Comparison of ENCODE assay signal across 20 cellular contexts in genomic region chr18:79568543-79569205, GRCh38.
DNase-seq lines count a peak whose midpoint lies in the region; ATAC-seq and TF ChIP-seq lines count a peak whose summit lies in the region.
"Had no signal": no experiment of that assay in that cellular context is flagged by ENCODE, and none has a peak within 500 bp of the region (broad histone marks: within the 10 kb centered on the region; RNA-seq: fewer than 3 reads in every experiment).

No MANE protein-coding gene starts in this region.

- CTCF ChIA-PET in RWPE1 (lab: Yijun Ruan, JAX): interaction anchor here (0.7 to 1.0 kb wide), 2 partner anchors 15 to 45 kb away, joined by 3 read pairs; no protein-coding TSS in a partner anchor
- CTCF ChIA-PET in activated naive CD4-positive, alpha-beta T cell treated with anti-CD3 and anti-CD28 coated beads for 36 hours (lab: Charles Lee): no interaction called here

- intact Hi-C loops in CD14-positive monocyte (cut with micrococcal nuclease) (no loop called here), left colon (cut with DNase I, micrococcal nuclease) (no loop called here)
- intact Hi-C loops in activated naive CD4-positive, alpha-beta T cell treated with anti-CD3 and anti-CD28 coated beads for 36 hours (cut with micrococcal nuclease): no loop called here

- peak overlapping the region; percentile 8 for H4K91ac ChIP-seq in trophoblast cell (ENCODE audit: low read depth, low read length)

- no peak overlapping the region for H3K27ac Mint-ChIP-seq in CD14-positive monocyte
- H3K27ac Mint-ChIP-seq in activated naive CD4-positive, alpha-beta T cell treated with anti-CD3 and anti-CD28 coated beads for 36 hours: no peak overlapping the region
- H3K27ac Mint-ChIP-seq: T-helper 2 cell treated with Interferon-gamma antibody and Interleukin-4, amounts not matched to agents 5 μg/mL and 100 μg/mL, for 36 hours had no signal

- no peaks in the 10 kb centered on the region for H3K4me1 Mint-ChIP-seq in CD14-positive monocyte
- H3K4me1 Mint-ChIP-seq in activated naive CD4-positive, alpha-beta T cell treated with anti-CD3 and anti-CD28 coated beads for 36 hours (ENCODE audit: low read depth): peaks cover 6% of the 10 kb centered on the region

- no peak for TF ChIP-seq CTCF in CD14-positive monocyte (IDR thresholded peaks at IDR 0.05)
- TF ChIP-seq CTCF in RWPE1 (conservative IDR thresholded peaks at IDR 0.05; ENCODE audit: low read depth): no peak

- H2AFZ ChIP-seq in trophoblast cell (ENCODE audit: insufficient read depth, low read length, poor library complexity): no peak overlapping the region

- H3K36me3 ChIP-seq in trophoblast cell (ENCODE audit: control insufficient read depth in 1 of 2, insufficient read depth in 2 of 2, low read length in 2 of 2): no peaks in the 10 kb centered on the region
- H3K36me3 ChIP-seq: breast epithelium, vagina had no signal

- peaks cover 3 to 6% (median 5%) of the 10 kb centered on the region in 3 donors for H3K27me3 Mint-ChIP-seq in CD14-positive monocyte (ENCODE audit: low read depth in 3 of 3)
- no peaks in the 10 kb centered on the region for H3K27me3 Mint-ChIP-seq in activated naive CD4-positive, alpha-beta T cell treated with anti-CD3 and anti-CD28 coated beads for 36 hours (ENCODE audit: low read depth)

- POLR2A ChIA-PET in RWPE1 (lab: Yijun Ruan, JAX; ENCODE audit: low non-redundant PET): no interaction called here

- H3K4me3 ChIP-seq in trophoblast cell (ENCODE audit: low read depth, low read length): no peak overlapping the region
- H3K4me3 ChIP-seq: SK-N-MC had no signal

- H3K79me1 ChIP-seq in trophoblast cell (ENCODE audit: low read length): peaks cover 6% of the 10 kb centered on the region

- peaks cover 19% of the 10 kb centered on the region for H3K9me3 ChIP-seq in trophoblast cell (ENCODE audit: insufficient read depth, low read depth, low read length)
- H3K9me3 ChIP-seq: vagina had no signal

- ATAC-seq in left colon: no peak
- no peak for ATAC-seq in GM21515 (IDR thresholded peaks at IDR 0.05; ENCODE audit: unreplicated experiment)

- no peaks in the 10 kb centered on the region for H3K36me3 Mint-ChIP-seq in CD14-positive monocyte
- H3K36me3 Mint-ChIP-seq in activated naive CD4-positive, alpha-beta T cell treated with anti-CD3 and anti-CD28 coated beads for 36 hours (ENCODE audit: low read depth): peaks cover 2% of the 10 kb centered on the region

- peaks cover 7 to 11% of the 10 kb centered on the region in 2 experiments for H3K4me1 ChIP-seq in trophoblast cell (ENCODE audit: control insufficient read depth in 1 of 2, insufficient read depth in 2 of 2, low read length in 2 of 2)

- no peak overlapping the region for H2BK5ac ChIP-seq in trophoblast cell (ENCODE audit: low read depth, low read length, poor library complexity)

- H3K14ac ChIP-seq in trophoblast cell (ENCODE audit: low read length): no peak overlapping the region

- H3K23ac ChIP-seq in trophoblast cell (ENCODE audit: low read length): no peak overlapping the region

- no CpG with 5 or more reads among the region's 13 CpGs for WGBS in trophoblast cell (ENCODE audit: extremely low coverage, insufficient coverage, insufficient read length)

- H3K27ac ChIP-seq in RWPE1 (peak overlapping the region; percentile 93), trophoblast cell (ENCODE audit: low read depth, low read length) (no peak overlapping the region)
- H3K27ac ChIP-seq: SK-N-MC, vagina had no signal

- peak overlapping the region; percentile 3 for H2BK120ac ChIP-seq in trophoblast cell (ENCODE audit: insufficient read depth, low read length, poor library complexity)

- H3K4ac ChIP-seq in trophoblast cell (ENCODE audit: low read depth, low read length): no peak overlapping the region

- no peak overlapping the region for H3K4me3 Mint-ChIP-seq in CD14-positive monocyte
- H3K4me3 Mint-ChIP-seq in activated naive CD4-positive, alpha-beta T cell treated with anti-CD3 and anti-CD28 coated beads for 36 hours: no peak overlapping the region
- H3K4me3 Mint-ChIP-seq: T-helper 2 cell treated with Interferon-gamma antibody and Interleukin-4, amounts not matched to agents 5 μg/mL and 100 μg/mL, for 36 hours had no signal

- no peaks in the 10 kb centered on the region for H3K79me2 ChIP-seq in trophoblast cell (ENCODE audit: control insufficient read depth, insufficient read depth, low read length, poor library complexity)

- H3K18ac ChIP-seq in trophoblast cell (ENCODE audit: low read length): no peak overlapping the region

- H2AK5ac ChIP-seq in trophoblast cell (ENCODE audit: low read length): no peak overlapping the region

- no peak overlapping the region for H4K12ac ChIP-seq in trophoblast cell (ENCODE audit: low read depth, low read length)

- H4K8ac ChIP-seq in trophoblast cell (ENCODE audit: low read depth, low read length): no peak overlapping the region

- no peaks in the 10 kb centered on the region for H3K27me3 ChIP-seq in trophoblast cell (ENCODE audit: insufficient read depth, low read length)
- H3K27me3 ChIP-seq: breast epithelium, vagina had no signal

- no peak overlapping the region for H3K4me2 ChIP-seq in trophoblast cell (ENCODE audit: low read length)

- peak overlapping the region; percentile 24 for H2BK12ac ChIP-seq in trophoblast cell (ENCODE audit: low read length)

- peak; percentile 11 for DNase-seq in CD14-positive monocyte (ENCODE audit: low spot score)
- DNase-seq in RWPE1 (ENCODE audit: low spot score): no peak
- peak; percentile 2 to 4 for DNase-seq in left colon
- no peak for DNase-seq in trophoblast cell
- DNase-seq in stimulated activated CD4-positive, alpha-beta T cell treated with anti-CD3 and anti-CD28 coated beads, Interleukin-1b, Interleukin-23, amount 100 ng/mL, for 48 hours: no peak
- no peak for DNase-seq in activated naive CD4-positive, alpha-beta T cell treated with anti-CD3 and anti-CD28 coated beads for 36 hours
- DNase-seq: activated CD4-positive, alpha-beta T cell treated with anti-CD3 and anti-CD28 coated beads, Interleukin-2, amount 50 U/mL, for 4 hours; cortex of kidney; midbrain; NCI-H1092 treated with DMSO at 0.1 percent for 48 hours; NCI-H2081; NCI-H446 treated with DMSO at 0.1 percent for 48 hours; stimulated activated CD4-positive, alpha-beta T cell treated with anti-CD3 and anti-CD28 coated beads, Interleukin-15, amount 100 ng/mL, for 24 hours; stimulated activated CD8-positive, alpha-beta memory T cell treated with anti-CD3 and anti-CD28 coated beads, Interleukin-4, amount 100 ng/mL, for 48 hours; substantia nigra had no signal

- H3K9ac ChIP-seq in trophoblast cell (ENCODE audit: low read length): no peak overlapping the region

- peaks cover 17 to 25% (median 20%) of the 10 kb centered on the region in 7 donors for H3K9me3 Mint-ChIP-seq in CD14-positive monocyte
- peaks cover 13% of the 10 kb centered on the region for H3K9me3 Mint-ChIP-seq in activated naive CD4-positive, alpha-beta T cell treated with anti-CD3 and anti-CD28 coated beads for 36 hours

Comparison
In these comparisons a context has a peak if more than half of its experiments do, and no peak if none do; other contexts are left out.
1. DNase-seq: peak in CD14-positive monocyte (single experiment) and left colon (2 of 2); none in RWPE1 (single experiment), trophoblast cell (0 of 2), stimulated activated CD4-positive, alpha-beta T cell treated with anti-CD3 and anti-CD28 coated beads, Interleukin-1b, Interleukin-23, amount 100 ng/mL, for 48 hours (single experiment) and activated naive CD4-positive, alpha-beta T cell treated with anti-CD3 and anti-CD28 coated beads for 36 hours (single experiment).